ENCODE assay signal across 8 cellular contexts in genomic region chr6:81886157-81886556, GRCh38.
"Had no signal": no experiment of that assay in that cellular context is flagged by ENCODE, and none has a peak within 500 bp of the region (broad histone marks: within the 10 kb centered on the region; RNA-seq: fewer than 3 reads in every experiment).

No MANE protein-coding gene starts in this region.

- H3K4me1 Mint-ChIP-seq: GM23338 had no signal

- H2AFZ ChIP-seq: GM23338 had no signal

- FAIRE-seq: H1, H54, HTR-8/SVneo had no signal

- DNase-seq: H9, HCEC 1CT, IMR-90, KBM-7 had no signal

- ATAC-seq: GM23338 had no signal

- H3K4me3 Mint-ChIP-seq: GM23338, H9 had no signal

- H3K27ac Mint-ChIP-seq: GM23338, H9 had no signal

- H3K9me3 Mint-ChIP-seq: GM23338, H9 had no signal

- H3K4me2 ChIP-seq: GM23338 had no signal

- H3K4me3 ChIP-seq: GM23338 had no signal
